ENCODE assay signal across 22 cellular contexts in genomic region chr10:21238044-21238443, GRCh38.
"Had no signal": no experiment of that assay in that cellular context is flagged by ENCODE, and none has a peak within 500 bp of the region (broad histone marks: within the 10 kb centered on the region; RNA-seq: fewer than 3 reads in every experiment).

No MANE protein-coding gene starts in this region.

- H3K9me3 ChIP-seq: adrenal gland, ascending aorta, thyroid gland had no signal

- H3K4me1 ChIP-seq: adrenal gland, ascending aorta, left lung, neural progenitor cell, thyroid gland had no signal

- H3K27ac ChIP-seq: adrenal gland, ascending aorta, brain microvascular endothelial cell, left lung, neural progenitor cell, thyroid gland had no signal

- H2AFZ ChIP-seq: neural progenitor cell had no signal

- H3K27me3 ChIP-seq: adrenal gland, ascending aorta, brain microvascular endothelial cell, left lung, neural progenitor cell, thyroid gland had no signal

- H3K9ac ChIP-seq: neural progenitor cell had no signal

- H3K4me3 ChIP-seq: adrenal gland, ascending aorta, left lung, lung, neural progenitor cell, thyroid gland had no signal

- ATAC-seq: activated CD4-positive, alpha-beta T cell treated with anti-CD3 and anti-CD28 coated beads for 36 hours; activated T-cell treated with anti-CD3 and anti-CD28 coated beads, Interleukin-2, amount 50 U/mL, for 4 hours; esophagus mucosa; left lung; naive thymus-derived CD8-positive, alpha-beta T cell had no signal

- H3K36me3 ChIP-seq: adrenal gland, ascending aorta, brain microvascular endothelial cell, left lung, neural progenitor cell, thyroid gland had no signal

- H3K4me2 ChIP-seq: neural progenitor cell had no signal

- DNase-seq: activated CD4-positive, alpha-beta T cell treated with anti-CD3 and anti-CD28 coated beads for 36 hours; activated CD4-positive, alpha-beta T cell treated with anti-CD3 and anti-CD28 coated beads, Interleukin-2, amount 50 U/mL, for 4 hours; activated CD8-positive, alpha-beta memory T cell treated with anti-CD3 and anti-CD28 coated beads, Interleukin-2, amount 50 U/mL, for 48 hours; activated naive CD4-positive, alpha-beta T cell; activated T-cell treated with anti-CD3 and anti-CD28 coated beads, Interleukin-2, amount 50 U/mL, for 4 hours; adrenal gland; brain microvascular endothelial cell; central memory CD4-positive, alpha-beta T cell; dermis blood vessel endothelial cell; effector memory CD4-positive, alpha-beta T cell; foreskin melanocyte; kidney; left lung; naive thymus-derived CD8-positive, alpha-beta T cell; stimulated activated CD4-positive, alpha-beta T cell treated with anti-CD3 and anti-CD28 coated beads, Interleukin-2, amount 100 ng/mL, for 48 hours; substantia nigra; T-helper 9 cell; thyroid gland had no signal
